8 cellular contexts compared by ENCODE assay signal in genomic region chr7:74051629-74052410, GRCh38. TPM values are rescaled to one million over a fixed set of nuclear protein-coding genes. Genes with fewer than 3 reads are reported as not detected.
DNase-seq lines count a peak whose midpoint lies in the region; ATAC-seq lines count a peak whose summit lies in the region.

No MANE protein-coding gene starts in this region.

- DNase-seq in NCI-H510A treated with DMSO at 0.1 percent for 48 hours (lab: John Stamatoyannopoulos, UW), result peak; percentile 21
- DNase-seq in NCI-H510A (lab: John Stamatoyannopoulos, UW), result no peak
- DNase-seq in NCI-H146 (lab: John Stamatoyannopoulos, UW), result peak; percentile 80
- DNase-seq in dermis blood vessel endothelial cell, result peak; percentile 54
- DNase-seq in sciatic nerve (ENCODE audit: low spot score), result no peak
- no peak for DNase-seq in middle frontal gyrus (ENCODE audit: extremely low spot score, low spot score)
- no peak for DNase-seq in activated gamma-delta T cell treated with Interleukin-2 at 50 U/mL for 16 hours
- no peak for DNase-seq in NCI-H2107 (lab: John Stamatoyannopoulos, UW)

- intact Hi-C loops in sciatic nerve (cut with DNase I), result no loop called here

- peak; percentile 22 for ATAC-seq in sciatic nerve

RNA-seq across cellular contexts. Expression of gene ELN, which starts 23.8 kb away (rescaled TPM):
- 4.4 and 5.4 TPM in 2 replicates for total RNA-seq in dermis blood vessel endothelial cell
- 62.8 TPM for total RNA-seq in sciatic nerve

RNA-seq across cellular contexts. Expression of gene LIMK1, which starts 31.8 kb away (rescaled TPM):
- 20.4 and 32.7 TPM in 2 replicates for total RNA-seq in dermis blood vessel endothelial cell
- 17.6 TPM for total RNA-seq in sciatic nerve

Comparison
In these comparisons a context has a peak if more than half of its experiments do, and no peak if none do; other contexts are left out.
1. DNase-seq: peak in NCI-H510A treated with DMSO at 0.1 percent for 48 hours (single experiment), NCI-H146 (single experiment) and dermis blood vessel endothelial cell (single experiment); none in NCI-H510A (single experiment), sciatic nerve (single experiment), middle frontal gyrus (single experiment), activated gamma-delta T cell treated with Interleukin-2 at 50 U/mL for 16 hours (single experiment) and NCI-H2107 (single experiment).